Comparison of ENCODE assay signal across 9 cellular contexts in genomic region chr18:69958422-69958821, GRCh38. TPM values are rescaled to one million over a fixed set of nuclear protein-coding genes. Genes with fewer than 3 reads are reported as not detected.
A peak's percentile ranks its signal among the peaks of the same experiment; 100 is the strongest.
DNase-seq lines count a peak whose midpoint lies in the region; ATAC-seq and TF ChIP-seq lines count a peak whose summit lies in the region.
"Had no signal": no experiment of that assay in that cellular context is flagged by ENCODE, and none has a peak within 500 bp of the region (broad histone marks: within the 10 kb centered on the region; RNA-seq: fewer than 3 reads in every experiment).

No MANE protein-coding gene starts in this region.

- TF ChIP-seq CTCF in foreskin keratinocyte (conservative IDR thresholded peaks at IDR 0.05): no peak

- no peaks in the 10 kb centered on the region for H3K4me1 ChIP-seq in foreskin keratinocyte

- ATAC-seq in GM18861 (IDR thresholded peaks at IDR 0.05; ENCODE audit: unreplicated experiment) (peak; percentile 44), GM21423 (IDR thresholded peaks at IDR 0.05; ENCODE audit: unreplicated experiment) (peak; percentile 41), HG03175 (IDR thresholded peaks at IDR 0.05; ENCODE audit: unreplicated experiment) (peak; percentile 64), foreskin keratinocyte (peak; percentile 31)
- ATAC-seq: left ventricle myocardium superior had no signal

- no peaks in the 10 kb centered on the region for H3K27me3 ChIP-seq in foreskin keratinocyte

- no peak overlapping the region for H3K27ac ChIP-seq in foreskin keratinocyte

- no peak for DNase-seq in foreskin keratinocyte
- DNase-seq in NCI-H69 (lab: John Stamatoyannopoulos, UW): no peak
- no peak for DNase-seq in NCI-H82 (lab: John Stamatoyannopoulos, UW)
- DNase-seq in NCI-H2171 treated with DMSO at 0.1 percent for 48 hours (lab: John Stamatoyannopoulos, UW): no peak
- DNase-seq: left ventricle myocardium superior, NCI-H2107 had no signal

RNA-seq across cellular contexts. Expression of gene CD226, which starts 10.7 kb away (rescaled TPM):
- total RNA-seq in foreskin keratinocyte: 0.60 and 0.75 TPM in 2 replicates
- polyA plus RNA-seq in foreskin keratinocyte: 0.11 and 0.14 TPM in 2 replicates
